ENCODE assay signal across 8 cellular contexts in genomic region chr4:182447938-182448280, GRCh38.
A peak's percentile ranks its signal among the peaks of the same experiment; 100 is the strongest.
DNase-seq lines count a peak whose midpoint lies in the region; ATAC-seq and TF ChIP-seq lines count a peak whose summit lies in the region.

No MANE protein-coding gene starts in this region.

- H3K36me3 Mint-ChIP-seq in CD8-positive, alpha-beta memory T cell: no peaks in the 10 kb centered on the region
- no peaks in the 10 kb centered on the region for H3K36me3 Mint-ChIP-seq in osteocyte (ENCODE audit: unreplicated experiment)

- H3K36me3 ChIP-seq in CD8-positive, alpha-beta memory T cell (ENCODE audit: insufficient read depth, low read length): no peaks in the 10 kb centered on the region

- CTCF ChIA-PET in CD8-positive, alpha-beta memory T cell (lab: Charles Lee): no interaction called here

- no peaks in the 10 kb centered on the region for H3K9me3 ChIP-seq in CD8-positive, alpha-beta memory T cell (ENCODE audit: low read length)

- no peak for DNase-seq in CD8-positive, alpha-beta memory T cell
- DNase-seq in globus pallidus (ENCODE audit: low spot score) (peak; percentile 28), osteocyte (ENCODE audit: extremely low spot score, unreplicated experiment) (no peak)

- H3K4me3 ChIP-seq in CD8-positive, alpha-beta memory T cell (ENCODE audit: low read length): no peak overlapping the region

- H3K27me3 Mint-ChIP-seq in CD8-positive, alpha-beta memory T cell: peaks cover 43 to 65% of the 10 kb centered on the region in 2 donors
- H3K27me3 Mint-ChIP-seq in osteocyte (ENCODE audit: unreplicated experiment): peaks cover 10% of the 10 kb centered on the region

- H3K27ac ChIP-seq in CD8-positive, alpha-beta memory T cell (ENCODE audit: low read depth, low read length): no peak overlapping the region

- no peak overlapping the region for H3K27ac Mint-ChIP-seq in CD8-positive, alpha-beta memory T cell
- H3K27ac Mint-ChIP-seq in osteocyte (ENCODE audit: unreplicated experiment): peak overlapping the region; percentile 49

- ATAC-seq in SK-N-SH treated with all-trans-retinoic acid at 6 μM for 48 hours (peak; percentile 33), GM19351 (IDR thresholded peaks at IDR 0.05; ENCODE audit: unreplicated experiment) (no peak), HG02852 (IDR thresholded peaks at IDR 0.05; ENCODE audit: unreplicated experiment) (no peak), HG02870 (IDR thresholded peaks at IDR 0.05; ENCODE audit: unreplicated experiment) (no peak), GM21529 (IDR thresholded peaks at IDR 0.05; ENCODE audit: unreplicated experiment) (no peak)

- H3K4me1 Mint-ChIP-seq in CD8-positive, alpha-beta memory T cell: peaks cover 15 to 24% (median 19%) of the 10 kb centered on the region in 3 donors
- peaks cover 22% of the 10 kb centered on the region for H3K4me1 Mint-ChIP-seq in osteocyte (ENCODE audit: unreplicated experiment)

- peaks cover 13% of the 10 kb centered on the region for H3K4me1 ChIP-seq in CD8-positive, alpha-beta memory T cell (ENCODE audit: insufficient read depth, low read length)

- no peak for TF ChIP-seq CTCF in osteocyte (IDR thresholded peaks at IDR 0.05)

- H3K4me3 Mint-ChIP-seq in CD8-positive, alpha-beta memory T cell: peak overlapping the region; percentile 65 to 88 (median 68)
- peak overlapping the region; percentile 74 for H3K4me3 Mint-ChIP-seq in osteocyte (ENCODE audit: unreplicated experiment)

- peaks cover 19% of the 10 kb centered on the region for H3K27me3 ChIP-seq in CD8-positive, alpha-beta memory T cell (ENCODE audit: insufficient read depth, low read length, poor library complexity, severe bottlenecking)

- H3K9me3 Mint-ChIP-seq in CD8-positive, alpha-beta memory T cell: peaks cover 0 to 3% (median 0%) of the 10 kb centered on the region in 5 donors
- H3K9me3 Mint-ChIP-seq in osteocyte (ENCODE audit: unreplicated experiment): no peaks in the 10 kb centered on the region

- POLR2A ChIA-PET in CD8-positive, alpha-beta memory T cell (lab: Charles Lee): no interaction called here

TF ChIP-seq in SK-N-SH treated with all-trans-retinoic acid at 6 μM for 48 hours, 23 proteins besides CTCF, POLR2A, EP300 and RAD21:
- TF ChIP-seq ESRRG (CRISPR knock-in tag; IDR thresholded peaks at IDR 0.05) (no peak), ZFP30 (CRISPR knock-in tag; IDR thresholded peaks at IDR 0.05) (no peak), CSDC2 (CRISPR knock-in tag; IDR thresholded peaks at IDR 0.05) (no peak), ISL1 (CRISPR knock-in tag; IDR thresholded peaks at IDR 0.05) (no peak), PPARA (CRISPR knock-in tag; IDR thresholded peaks at IDR 0.05; ENCODE audit: borderline replicate concordance) (no peak), OSR1 (CRISPR knock-in tag; IDR thresholded peaks at IDR 0.05) (no peak), PATZ1 (CRISPR knock-in tag; IDR thresholded peaks at IDR 0.05; ENCODE audit: borderline replicate concordance) (no peak), GLIS3 (CRISPR knock-in tag; IDR thresholded peaks at IDR 0.05) (no peak), ARNTL (CRISPR knock-in tag; IDR thresholded peaks at IDR 0.05; ENCODE audit: borderline replicate concordance, low read depth) (no peak), TOX (CRISPR knock-in tag; IDR thresholded peaks at IDR 0.05; ENCODE audit: borderline replicate concordance) (no peak), RARB (CRISPR knock-in tag; IDR thresholded peaks at IDR 0.05) (no peak), TCF4 (CRISPR knock-in tag; IDR thresholded peaks at IDR 0.05; ENCODE audit: borderline replicate concordance) (no peak), TSHZ2 (CRISPR knock-in tag; IDR thresholded peaks at IDR 0.05) (no peak), BACH2 (CRISPR knock-in tag; IDR thresholded peaks at IDR 0.05; ENCODE audit: borderline replicate concordance) (no peak), ZNF8 (CRISPR knock-in tag; IDR thresholded peaks at IDR 0.05) (no peak)
- TF ChIP-seq, protein P1, sequence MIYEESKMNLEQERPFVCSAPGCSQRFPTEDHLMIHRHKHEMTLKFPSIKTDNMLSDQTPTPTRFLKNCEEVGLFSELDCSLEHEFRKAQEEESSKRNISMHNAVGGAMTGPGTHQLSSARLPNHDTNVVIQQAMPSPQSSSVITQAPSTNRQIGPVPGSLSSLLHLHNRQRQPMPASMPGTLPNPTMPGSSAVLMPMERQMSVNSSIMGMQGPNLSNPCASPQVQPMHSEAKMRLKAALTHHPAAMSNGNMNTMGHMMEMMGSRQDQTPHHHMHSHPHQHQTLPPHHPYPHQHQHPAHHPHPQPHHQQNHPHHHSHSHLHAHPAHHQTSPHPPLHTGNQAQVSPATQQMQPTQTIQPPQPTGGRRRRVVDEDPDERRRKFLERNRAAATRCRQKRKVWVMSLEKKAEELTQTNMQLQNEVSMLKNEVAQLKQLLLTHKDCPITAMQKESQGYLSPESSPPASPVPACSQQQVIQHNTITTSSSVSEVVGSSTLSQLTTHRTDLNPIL (CRISPR knock-in tag; IDR thresholded peaks at IDR 0.05; ENCODE audit: low read depth): no peak
